13 cellular contexts compared by ENCODE assay signal in the genomic region with DNA sequence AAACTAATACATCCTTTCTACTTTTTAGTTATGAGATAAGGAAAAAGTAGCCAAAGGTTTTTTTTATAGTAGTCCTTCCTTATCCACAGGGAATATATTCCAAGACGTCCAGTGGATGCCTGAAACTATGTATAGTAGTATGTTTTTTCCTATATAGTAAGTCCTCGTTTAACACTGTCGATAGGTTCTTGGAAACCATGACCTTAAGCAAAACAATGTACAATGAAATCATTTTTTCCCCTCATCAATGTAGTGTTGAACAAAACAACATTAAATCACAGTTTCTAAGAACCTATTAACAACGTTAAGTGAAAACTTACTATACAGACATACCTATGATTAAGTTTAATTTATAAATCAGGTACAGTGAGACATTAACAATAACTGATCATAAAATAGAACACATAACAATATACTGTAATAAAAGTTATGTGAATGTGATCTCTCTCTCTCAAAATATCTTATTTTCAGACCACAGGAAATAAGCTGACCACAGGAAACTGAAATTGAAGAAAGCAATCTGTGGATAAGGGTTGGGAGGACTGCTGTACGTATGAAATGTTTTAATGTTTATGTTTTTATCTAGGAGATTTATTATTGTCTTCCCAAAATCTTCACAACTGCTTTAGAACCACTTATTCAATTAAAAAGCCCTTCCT. TPM values are rescaled to one million over a fixed set of nuclear protein-coding genes. Genes with fewer than 3 reads are reported as not detected.
DNase-seq lines count a peak whose midpoint lies in the region; ATAC-seq, FAIRE-seq and TF ChIP-seq lines count a peak whose summit lies in the region.
"Had no signal": no experiment of that assay in that cellular context is flagged by ENCODE, and none has a peak within 500 bp of the region (broad histone marks: within the 10 kb centered on the region; RNA-seq: fewer than 3 reads in every experiment).

No MANE protein-coding gene starts in this region.

- peak; percentile 75 for FAIRE-seq in islet of Langerhans (lab: Jason Lieb, UNC)

- peak overlapping the region; percentile 46 for H3K4me3 Mint-ChIP-seq in Calu3 (ENCODE audit: low read depth, unreplicated experiment)
- no peak overlapping the region for H3K4me3 Mint-ChIP-seq in activated CD8-positive, alpha-beta T cell treated with anti-CD3 and anti-CD28 coated beads for 36 hours
- H3K4me3 Mint-ChIP-seq: IgD-negative memory B cell had no signal

- H3K27ac Mint-ChIP-seq in Calu3 (ENCODE audit: unreplicated experiment), result peak overlapping the region; percentile 83
- H3K27ac Mint-ChIP-seq in activated CD8-positive, alpha-beta T cell treated with anti-CD3 and anti-CD28 coated beads for 36 hours, result peak overlapping the region; percentile 65
- H3K27ac Mint-ChIP-seq: IgD-negative memory B cell had no signal

- peaks cover 5% of the 10 kb centered on the region for H3K36me3 ChIP-seq in H7 (replicated peaks; ENCODE audit: control insufficient read depth, insufficient read depth, low read length)

- peak; percentile 42 for ATAC-seq in GM21381 (IDR thresholded peaks at IDR 0.05; ENCODE audit: unreplicated experiment)
- ATAC-seq in activated CD8-positive, alpha-beta T cell treated with anti-CD3 and anti-CD28 coated beads for 36 hours, result no peak
- ATAC-seq: left lung had no signal

- CTCF ChIA-PET in Calu3 (lab: Charles Lee), result no interaction called here
- CTCF ChIA-PET in activated CD8-positive, alpha-beta T cell treated with anti-CD3 and anti-CD28 coated beads for 36 hours (lab: Charles Lee), result no interaction called here

- H3K36me3 Mint-ChIP-seq in Calu3 (ENCODE audit: insufficient read depth, unreplicated experiment), result peaks cover 33% of the 10 kb centered on the region
- peaks cover 34% of the 10 kb centered on the region for H3K36me3 Mint-ChIP-seq in activated CD8-positive, alpha-beta T cell treated with anti-CD3 and anti-CD28 coated beads for 36 hours (ENCODE audit: low read depth)

- BruUV-seq in Calu3 (replicated peaks; lab: Mats Ljungman, UMichigan), result no TSS peak

- POLR2A ChIA-PET in activated CD8-positive, alpha-beta T cell treated with anti-CD3 and anti-CD28 coated beads for 36 hours (lab: Charles Lee), result no interaction called here

- DNase-seq in Calu3 (no peak), H7 (no peak), NCI-H2196 (lab: John Stamatoyannopoulos, UW; ENCODE audit: unreplicated experiment) (no peak), DMS114 treated with DMSO at 0.1 percent for 48 hours (lab: John Stamatoyannopoulos, UW; ENCODE audit: unreplicated experiment) (no peak), GF-D8 (lab: John Stamatoyannopoulos, UW) (no peak)
- no peak for DNase-seq in activated CD8-positive, alpha-beta T cell treated with anti-CD3 and anti-CD28 coated beads for 36 hours
- DNase-seq: left lung; NCI-H187; stimulated activated naive CD4-positive, alpha-beta T cell had no signal

- no peak overlapping the region for H3K4me3 ChIP-seq in H7 (ENCODE audit: insufficient read depth, low read depth, low read length)
- H3K4me3 ChIP-seq: left lung had no signal

- TF ChIP-seq CTCF in Calu3 (IDR thresholded peaks at IDR 0.05; ENCODE audit: unreplicated experiment), result no peak
- no peak for TF ChIP-seq CTCF in activated CD8-positive, alpha-beta T cell treated with anti-CD3 and anti-CD28 coated beads for 36 hours (IDR thresholded peaks at IDR 0.05)

- no peaks in the 10 kb centered on the region for H3K27me3 ChIP-seq in H7 (ENCODE audit: control insufficient read depth, insufficient read depth, low read length)
- H3K27me3 ChIP-seq: left lung, neutrophil had no signal

- intact Hi-C loops in Calu3 (cut with micrococcal nuclease; ENCODE audit: unreplicated experiment), result loop anchor here (1.0 to 5.0 kb wide), 2 partner anchors 35 to 268 kb away; partner anchors contain the start of gene GALK2
- intact Hi-C loops in activated CD8-positive, alpha-beta T cell treated with anti-CD3 and anti-CD28 coated beads for 36 hours (cut with micrococcal nuclease), result no loop called here

- H3K9me3 Mint-ChIP-seq in Calu3 (ENCODE audit: low read depth, unreplicated experiment), result no peaks in the 10 kb centered on the region
- no peaks in the 10 kb centered on the region for H3K9me3 Mint-ChIP-seq in activated CD8-positive, alpha-beta T cell treated with anti-CD3 and anti-CD28 coated beads for 36 hours
- H3K9me3 Mint-ChIP-seq: IgD-negative memory B cell had no signal

- peaks cover 15% of the 10 kb centered on the region for H3K4me1 Mint-ChIP-seq in Calu3 (ENCODE audit: low read depth, unreplicated experiment)
- H3K4me1 Mint-ChIP-seq in activated CD8-positive, alpha-beta T cell treated with anti-CD3 and anti-CD28 coated beads for 36 hours (ENCODE audit: low read depth), result peaks cover 20% of the 10 kb centered on the region

- H3K27me3 Mint-ChIP-seq in Calu3 (ENCODE audit: unreplicated experiment), result no peaks in the 10 kb centered on the region
- no peaks in the 10 kb centered on the region for H3K27me3 Mint-ChIP-seq in activated CD8-positive, alpha-beta T cell treated with anti-CD3 and anti-CD28 coated beads for 36 hours
- H3K27me3 Mint-ChIP-seq: IgD-negative memory B cell had no signal

RNA-seq across cellular contexts. Expression of gene COPS2, which starts 20.6 kb away (rescaled TPM):
- total RNA-seq in Calu3 (2022), result 73.7 and 80.9 TPM in 2 replicates
- total RNA-seq in activated CD8-positive, alpha-beta T cell treated with anti-CD3 and anti-CD28 coated beads for 36 hours, result 10 to 100 TPM; 85.0 to 85.8 TPM
- total RNA-seq in H7 (2014; rRNA removed; shearing (Covaris generic)), result 45.8 and 82.6 TPM in 2 replicates

RNA-seq across cellular contexts. Expression of gene GALK2, which starts 35.2 kb away (rescaled TPM):
- 44.2 and 48.3 TPM in 2 replicates for total RNA-seq in Calu3 (2022)
- 10 to 100 TPM; 26.8 to 27.5 TPM for total RNA-seq in activated CD8-positive, alpha-beta T cell treated with anti-CD3 and anti-CD28 coated beads for 36 hours
- 19.8 and 28.1 TPM in 2 replicates for total RNA-seq in H7 (2014; rRNA removed; shearing (Covaris generic))
